In the genomic region with DNA sequence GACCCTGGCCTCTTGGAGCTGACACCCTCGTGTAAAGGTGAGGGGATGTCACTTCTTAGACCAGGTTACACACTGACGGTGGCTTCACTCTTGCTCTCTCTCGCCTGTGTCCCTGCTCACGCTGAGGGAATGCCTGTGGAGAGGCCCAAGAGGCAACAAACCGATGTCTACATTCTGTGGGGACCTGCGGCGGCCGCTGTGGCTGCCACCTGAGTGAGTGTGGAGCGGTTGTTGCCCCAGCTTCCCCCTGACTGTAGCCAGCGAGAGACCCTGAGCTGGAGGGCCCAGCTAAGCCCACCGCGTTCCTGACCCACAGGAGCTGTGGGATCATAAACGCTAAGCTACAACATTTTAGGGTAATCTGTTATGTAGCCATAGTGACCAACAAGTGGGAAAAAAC, we compare ENCODE assay signal across 1 cellular context.
TF ChIP-seq lines count a peak whose summit lies in the region.

No MANE protein-coding gene starts in this region.

TF ChIP-seq in H1, 55 proteins besides CTCF, POLR2A, EP300 and RAD21:
- TF ChIP-seq, protein P1, sequence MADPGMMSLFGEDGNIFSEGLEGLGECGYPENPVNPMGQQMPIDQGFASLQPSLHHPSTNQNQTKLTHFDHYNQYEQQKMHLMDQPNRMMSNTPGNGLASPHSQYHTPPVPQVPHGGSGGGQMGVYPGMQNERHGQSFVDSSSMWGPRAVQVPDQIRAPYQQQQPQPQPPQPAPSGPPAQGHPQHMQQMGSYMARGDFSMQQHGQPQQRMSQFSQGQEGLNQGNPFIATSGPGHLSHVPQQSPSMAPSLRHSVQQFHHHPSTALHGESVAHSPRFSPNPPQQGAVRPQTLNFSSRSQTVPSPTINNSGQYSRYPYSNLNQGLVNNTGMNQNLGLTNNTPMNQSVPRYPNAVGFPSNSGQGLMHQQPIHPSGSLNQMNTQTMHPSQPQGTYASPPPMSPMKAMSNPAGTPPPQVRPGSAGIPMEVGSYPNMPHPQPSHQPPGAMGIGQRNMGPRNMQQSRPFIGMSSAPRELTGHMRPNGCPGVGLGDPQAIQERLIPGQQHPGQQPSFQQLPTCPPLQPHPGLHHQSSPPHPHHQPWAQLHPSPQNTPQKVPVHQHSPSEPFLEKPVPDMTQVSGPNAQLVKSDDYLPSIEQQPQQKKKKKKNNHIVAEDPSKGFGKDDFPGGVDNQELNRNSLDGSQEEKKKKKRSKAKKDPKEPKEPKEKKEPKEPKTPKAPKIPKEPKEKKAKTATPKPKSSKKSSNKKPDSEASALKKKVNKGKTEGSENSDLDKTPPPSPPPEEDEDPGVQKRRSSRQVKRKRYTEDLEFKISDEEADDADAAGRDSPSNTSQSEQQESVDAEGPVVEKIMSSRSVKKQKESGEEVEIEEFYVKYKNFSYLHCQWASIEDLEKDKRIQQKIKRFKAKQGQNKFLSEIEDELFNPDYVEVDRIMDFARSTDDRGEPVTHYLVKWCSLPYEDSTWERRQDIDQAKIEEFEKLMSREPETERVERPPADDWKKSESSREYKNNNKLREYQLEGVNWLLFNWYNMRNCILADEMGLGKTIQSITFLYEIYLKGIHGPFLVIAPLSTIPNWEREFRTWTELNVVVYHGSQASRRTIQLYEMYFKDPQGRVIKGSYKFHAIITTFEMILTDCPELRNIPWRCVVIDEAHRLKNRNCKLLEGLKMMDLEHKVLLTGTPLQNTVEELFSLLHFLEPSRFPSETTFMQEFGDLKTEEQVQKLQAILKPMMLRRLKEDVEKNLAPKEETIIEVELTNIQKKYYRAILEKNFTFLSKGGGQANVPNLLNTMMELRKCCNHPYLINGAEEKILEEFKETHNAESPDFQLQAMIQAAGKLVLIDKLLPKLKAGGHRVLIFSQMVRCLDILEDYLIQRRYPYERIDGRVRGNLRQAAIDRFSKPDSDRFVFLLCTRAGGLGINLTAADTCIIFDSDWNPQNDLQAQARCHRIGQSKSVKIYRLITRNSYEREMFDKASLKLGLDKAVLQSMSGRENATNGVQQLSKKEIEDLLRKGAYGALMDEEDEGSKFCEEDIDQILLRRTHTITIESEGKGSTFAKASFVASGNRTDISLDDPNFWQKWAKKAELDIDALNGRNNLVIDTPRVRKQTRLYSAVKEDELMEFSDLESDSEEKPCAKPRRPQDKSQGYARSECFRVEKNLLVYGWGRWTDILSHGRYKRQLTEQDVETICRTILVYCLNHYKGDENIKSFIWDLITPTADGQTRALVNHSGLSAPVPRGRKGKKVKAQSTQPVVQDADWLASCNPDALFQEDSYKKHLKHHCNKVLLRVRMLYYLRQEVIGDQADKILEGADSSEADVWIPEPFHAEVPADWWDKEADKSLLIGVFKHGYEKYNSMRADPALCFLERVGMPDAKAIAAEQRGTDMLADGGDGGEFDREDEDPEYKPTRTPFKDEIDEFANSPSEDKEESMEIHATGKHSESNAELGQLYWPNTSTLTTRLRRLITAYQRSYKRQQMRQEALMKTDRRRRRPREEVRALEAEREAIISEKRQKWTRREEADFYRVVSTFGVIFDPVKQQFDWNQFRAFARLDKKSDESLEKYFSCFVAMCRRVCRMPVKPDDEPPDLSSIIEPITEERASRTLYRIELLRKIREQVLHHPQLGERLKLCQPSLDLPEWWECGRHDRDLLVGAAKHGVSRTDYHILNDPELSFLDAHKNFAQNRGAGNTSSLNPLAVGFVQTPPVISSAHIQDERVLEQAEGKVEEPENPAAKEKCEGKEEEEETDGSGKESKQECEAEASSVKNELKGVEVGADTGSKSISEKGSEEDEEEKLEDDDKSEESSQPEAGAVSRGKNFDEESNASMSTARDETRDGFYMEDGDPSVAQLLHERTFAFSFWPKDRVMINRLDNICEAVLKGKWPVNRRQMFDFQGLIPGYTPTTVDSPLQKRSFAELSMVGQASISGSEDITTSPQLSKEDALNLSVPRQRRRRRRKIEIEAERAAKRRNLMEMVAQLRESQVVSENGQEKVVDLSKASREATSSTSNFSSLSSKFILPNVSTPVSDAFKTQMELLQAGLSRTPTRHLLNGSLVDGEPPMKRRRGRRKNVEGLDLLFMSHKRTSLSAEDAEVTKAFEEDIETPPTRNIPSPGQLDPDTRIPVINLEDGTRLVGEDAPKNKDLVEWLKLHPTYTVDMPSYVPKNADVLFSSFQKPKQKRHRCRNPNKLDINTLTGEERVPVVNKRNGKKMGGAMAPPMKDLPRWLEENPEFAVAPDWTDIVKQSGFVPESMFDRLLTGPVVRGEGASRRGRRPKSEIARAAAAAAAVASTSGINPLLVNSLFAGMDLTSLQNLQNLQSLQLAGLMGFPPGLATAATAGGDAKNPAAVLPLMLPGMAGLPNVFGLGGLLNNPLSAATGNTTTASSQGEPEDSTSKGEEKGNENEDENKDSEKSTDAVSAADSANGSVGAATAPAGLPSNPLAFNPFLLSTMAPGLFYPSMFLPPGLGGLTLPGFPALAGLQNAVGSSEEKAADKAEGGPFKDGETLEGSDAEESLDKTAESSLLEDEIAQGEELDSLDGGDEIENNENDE (IDR thresholded peaks at IDR 0.05; ENCODE audit: insufficient replicate concordance, low read length): no peak
- no peak for TF ChIP-seq TBP (IDR thresholded peaks at IDR 0.05; ENCODE audit: low read depth, low read length)
- no peak for TF ChIP-seq HDAC6 (IDR thresholded peaks at IDR 0.05; ENCODE audit: low read depth, low read length)
- TF ChIP-seq, protein P2, sequence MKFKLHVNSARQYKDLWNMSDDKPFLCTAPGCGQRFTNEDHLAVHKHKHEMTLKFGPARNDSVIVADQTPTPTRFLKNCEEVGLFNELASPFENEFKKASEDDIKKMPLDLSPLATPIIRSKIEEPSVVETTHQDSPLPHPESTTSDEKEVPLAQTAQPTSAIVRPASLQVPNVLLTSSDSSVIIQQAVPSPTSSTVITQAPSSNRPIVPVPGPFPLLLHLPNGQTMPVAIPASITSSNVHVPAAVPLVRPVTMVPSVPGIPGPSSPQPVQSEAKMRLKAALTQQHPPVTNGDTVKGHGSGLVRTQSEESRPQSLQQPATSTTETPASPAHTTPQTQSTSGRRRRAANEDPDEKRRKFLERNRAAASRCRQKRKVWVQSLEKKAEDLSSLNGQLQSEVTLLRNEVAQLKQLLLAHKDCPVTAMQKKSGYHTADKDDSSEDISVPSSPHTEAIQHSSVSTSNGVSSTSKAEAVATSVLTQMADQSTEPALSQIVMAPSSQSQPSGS (IDR thresholded peaks at IDR 0.05; ENCODE audit: low read length): no peak
- no peak for TF ChIP-seq RBBP5 (IDR thresholded peaks at IDR 0.05; ENCODE audit: borderline replicate concordance, low read depth, low read length)
- no peak for TF ChIP-seq RNF2 (IDR thresholded peaks at IDR 0.05; ENCODE audit: borderline replicate concordance, low read depth, low read length, missing control alignments, poor library complexity, severe bottlenecking)
- no peak for TF ChIP-seq CBX8 (IDR thresholded peaks at IDR 0.05; ENCODE audit: borderline replicate concordance, low read depth, low read length)
